Comparison of ENCODE assay signal across 1 cellular context in the genomic region with DNA sequence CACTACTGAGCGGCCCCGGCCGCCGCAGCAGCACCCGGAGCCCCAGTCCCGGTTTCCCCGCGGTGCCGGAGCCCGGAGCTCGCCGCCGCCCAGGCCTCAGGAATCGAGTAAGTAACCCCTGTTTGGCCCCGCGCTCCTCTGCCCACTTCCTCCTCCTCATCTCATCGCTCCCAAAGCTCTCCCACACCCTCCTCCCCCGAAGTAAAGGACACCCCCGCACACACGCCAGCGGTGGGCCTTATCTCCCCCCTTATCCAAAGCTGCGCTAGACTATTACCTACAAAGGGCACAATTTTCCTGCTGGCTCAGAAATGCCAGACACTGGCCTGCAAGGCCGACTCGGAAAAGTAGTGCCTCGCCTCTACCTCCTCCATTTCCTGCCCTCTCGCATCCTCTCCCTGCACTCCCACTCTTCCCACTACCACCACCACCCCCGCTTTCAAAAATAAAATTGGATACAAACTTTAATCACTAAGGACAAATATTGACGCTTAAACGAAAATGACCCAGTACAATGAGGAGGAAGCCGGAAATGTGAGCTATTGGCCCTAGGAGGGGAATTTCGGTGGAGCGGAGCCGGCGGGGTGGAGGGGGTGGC.
TF ChIP-seq lines count a peak whose summit lies in the region.

No MANE protein-coding gene starts in this region.

TF ChIP-seq in HEK293, 187 proteins besides CTCF, POLR2A, EP300 and RAD21 (continued from another document and continues in another):
- TF ChIP-seq, protein P1, sequence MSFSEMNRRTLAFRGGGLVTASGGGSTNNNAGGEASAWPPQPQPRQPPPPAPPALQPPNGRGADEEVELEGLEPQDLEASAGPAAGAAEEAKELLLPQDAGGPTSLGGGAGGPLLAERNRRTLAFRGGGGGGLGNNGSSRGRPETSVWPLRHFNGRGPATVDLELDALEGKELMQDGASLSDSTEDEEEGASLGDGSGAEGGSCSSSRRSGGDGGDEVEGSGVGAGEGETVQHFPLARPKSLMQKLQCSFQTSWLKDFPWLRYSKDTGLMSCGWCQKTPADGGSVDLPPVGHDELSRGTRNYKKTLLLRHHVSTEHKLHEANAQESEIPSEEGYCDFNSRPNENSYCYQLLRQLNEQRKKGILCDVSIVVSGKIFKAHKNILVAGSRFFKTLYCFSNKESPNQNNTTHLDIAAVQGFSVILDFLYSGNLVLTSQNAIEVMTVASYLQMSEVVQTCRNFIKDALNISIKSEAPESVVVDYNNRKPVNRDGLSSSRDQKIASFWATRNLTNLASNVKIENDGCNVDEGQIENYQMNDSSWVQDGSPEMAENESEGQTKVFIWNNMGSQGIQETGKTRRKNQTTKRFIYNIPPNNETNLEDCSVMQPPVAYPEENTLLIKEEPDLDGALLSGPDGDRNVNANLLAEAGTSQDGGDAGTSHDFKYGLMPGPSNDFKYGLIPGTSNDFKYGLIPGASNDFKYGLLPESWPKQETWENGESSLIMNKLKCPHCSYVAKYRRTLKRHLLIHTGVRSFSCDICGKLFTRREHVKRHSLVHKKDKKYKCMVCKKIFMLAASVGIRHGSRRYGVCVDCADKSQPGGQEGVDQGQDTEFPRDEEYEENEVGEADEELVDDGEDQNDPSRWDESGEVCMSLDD (tag by site-specific recombination; IDR thresholded peaks at IDR 0.05), result peak; percentile 81
- TF ChIP-seq, protein P2, sequence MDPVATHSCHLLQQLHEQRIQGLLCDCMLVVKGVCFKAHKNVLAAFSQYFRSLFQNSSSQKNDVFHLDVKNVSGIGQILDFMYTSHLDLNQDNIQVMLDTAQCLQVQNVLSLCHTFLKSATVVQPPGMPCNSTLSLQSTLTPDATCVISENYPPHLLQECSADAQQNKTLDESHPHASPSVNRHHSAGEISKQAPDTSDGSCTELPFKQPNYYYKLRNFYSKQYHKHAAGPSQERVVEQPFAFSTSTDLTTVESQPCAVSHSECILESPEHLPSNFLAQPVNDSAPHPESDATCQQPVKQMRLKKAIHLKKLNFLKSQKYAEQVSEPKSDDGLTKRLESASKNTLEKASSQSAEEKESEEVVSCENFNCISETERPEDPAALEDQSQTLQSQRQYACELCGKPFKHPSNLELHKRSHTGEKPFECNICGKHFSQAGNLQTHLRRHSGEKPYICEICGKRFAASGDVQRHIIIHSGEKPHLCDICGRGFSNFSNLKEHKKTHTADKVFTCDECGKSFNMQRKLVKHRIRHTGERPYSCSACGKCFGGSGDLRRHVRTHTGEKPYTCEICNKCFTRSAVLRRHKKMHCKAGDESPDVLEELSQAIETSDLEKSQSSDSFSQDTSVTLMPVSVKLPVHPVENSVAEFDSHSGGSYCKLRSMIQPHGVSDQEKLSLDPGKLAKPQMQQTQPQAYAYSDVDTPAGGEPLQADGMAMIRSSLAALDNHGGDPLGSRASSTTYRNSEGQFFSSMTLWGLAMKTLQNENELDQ (tag by site-specific recombination; IDR thresholded peaks at IDR 0.05; ENCODE audit: low read depth), result no peak
- peak; percentile 68 for TF ChIP-seq ZNF18 (tag by site-specific recombination; IDR thresholded peaks at IDR 0.05)
- peak; percentile 82; the same call in 1 of the 2 replicates for TF ChIP-seq KLF16 (tag by site-specific recombination; IDR thresholded peaks at IDR 0.05)
- no peak for TF ChIP-seq ZNF677 (tag by site-specific recombination; IDR thresholded peaks at IDR 0.05)
- no peak for TF ChIP-seq ZNF664 (tag by site-specific recombination; IDR thresholded peaks at IDR 0.05)
- TF ChIP-seq ZNF785 (tag by site-specific recombination; IDR thresholded peaks at IDR 0.05), result 0 out of 2 replicates have a peak, but pooled peaks have one; percentile 35
- TF ChIP-seq ZNF248 (tag by site-specific recombination; IDR thresholded peaks at IDR 0.05), result no peak
- TF ChIP-seq INSM2 (tag by site-specific recombination; IDR thresholded peaks at IDR 0.05), result peak; percentile 63; the same call in 1 of the 2 replicates
- TF ChIP-seq ZFHX2 (tag by site-specific recombination; conservative IDR thresholded peaks at IDR 0.05), result peak; percentile 97
- no peak for TF ChIP-seq ZNF792 (tag by site-specific recombination; IDR thresholded peaks at IDR 0.05)
- peak; percentile 80 for TF ChIP-seq KLF7 (tag by site-specific recombination; IDR thresholded peaks at IDR 0.05; ENCODE audit: borderline replicate concordance)
- no peak for TF ChIP-seq ZNF830 (tag by site-specific recombination; IDR thresholded peaks at IDR 0.05; ENCODE audit: low read depth)
- TF ChIP-seq ZNF121 (tag by site-specific recombination; IDR thresholded peaks at IDR 0.05), result no peak
- TF ChIP-seq HOXA7 (CRISPR knock-in tag; IDR thresholded peaks at IDR 0.05; ENCODE audit: borderline replicate concordance), result no peak
- no peak for TF ChIP-seq ZNF473 (tag by site-specific recombination; IDR thresholded peaks at IDR 0.05)
- TF ChIP-seq ZNF623 (tag by site-specific recombination; IDR thresholded peaks at IDR 0.05), result peak; percentile 29; the same call in 1 of the 2 replicates
- peak; percentile 74; the same call in 1 of the 2 replicates for TF ChIP-seq ZEB2 (tag by site-specific recombination; IDR thresholded peaks at IDR 0.05)
- no peak for TF ChIP-seq GLIS1 (tag by site-specific recombination; IDR thresholded peaks at IDR 0.05)
- TF ChIP-seq ZBTB48 (tag by site-specific recombination; IDR thresholded peaks at IDR 0.05), result 0 out of 2 replicates have a peak, but pooled peaks have one; percentile 24
- no peak for TF ChIP-seq ZNF426 (tag by site-specific recombination; IDR thresholded peaks at IDR 0.05)
- TF ChIP-seq, protein P3, sequence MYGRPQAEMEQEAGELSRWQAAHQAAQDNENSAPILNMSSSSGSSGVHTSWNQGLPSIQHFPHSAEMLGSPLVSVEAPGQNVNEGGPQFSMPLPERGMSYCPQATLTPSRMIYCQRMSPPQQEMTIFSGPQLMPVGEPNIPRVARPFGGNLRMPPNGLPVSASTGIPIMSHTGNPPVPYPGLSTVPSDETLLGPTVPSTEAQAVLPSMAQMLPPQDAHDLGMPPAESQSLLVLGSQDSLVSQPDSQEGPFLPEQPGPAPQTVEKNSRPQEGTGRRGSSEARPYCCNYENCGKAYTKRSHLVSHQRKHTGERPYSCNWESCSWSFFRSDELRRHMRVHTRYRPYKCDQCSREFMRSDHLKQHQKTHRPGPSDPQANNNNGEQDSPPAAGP (tag by site-specific recombination; IDR thresholded peaks at IDR 0.05), result peak; percentile 62
- TF ChIP-seq ZSCAN23 (tag by site-specific recombination; IDR thresholded peaks at IDR 0.05), result no peak
- TF ChIP-seq, protein P4, sequence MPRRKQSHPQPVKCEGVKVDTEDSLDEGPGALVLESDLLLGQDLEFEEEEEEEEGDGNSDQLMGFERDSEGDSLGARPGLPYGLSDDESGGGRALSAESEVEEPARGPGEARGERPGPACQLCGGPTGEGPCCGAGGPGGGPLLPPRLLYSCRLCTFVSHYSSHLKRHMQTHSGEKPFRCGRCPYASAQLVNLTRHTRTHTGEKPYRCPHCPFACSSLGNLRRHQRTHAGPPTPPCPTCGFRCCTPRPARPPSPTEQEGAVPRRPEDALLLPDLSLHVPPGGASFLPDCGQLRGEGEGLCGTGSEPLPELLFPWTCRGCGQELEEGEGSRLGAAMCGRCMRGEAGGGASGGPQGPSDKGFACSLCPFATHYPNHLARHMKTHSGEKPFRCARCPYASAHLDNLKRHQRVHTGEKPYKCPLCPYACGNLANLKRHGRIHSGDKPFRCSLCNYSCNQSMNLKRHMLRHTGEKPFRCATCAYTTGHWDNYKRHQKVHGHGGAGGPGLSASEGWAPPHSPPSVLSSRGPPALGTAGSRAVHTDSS (tag by site-specific recombination; IDR thresholded peaks at IDR 0.05), result no peak
- TF ChIP-seq, protein P5, sequence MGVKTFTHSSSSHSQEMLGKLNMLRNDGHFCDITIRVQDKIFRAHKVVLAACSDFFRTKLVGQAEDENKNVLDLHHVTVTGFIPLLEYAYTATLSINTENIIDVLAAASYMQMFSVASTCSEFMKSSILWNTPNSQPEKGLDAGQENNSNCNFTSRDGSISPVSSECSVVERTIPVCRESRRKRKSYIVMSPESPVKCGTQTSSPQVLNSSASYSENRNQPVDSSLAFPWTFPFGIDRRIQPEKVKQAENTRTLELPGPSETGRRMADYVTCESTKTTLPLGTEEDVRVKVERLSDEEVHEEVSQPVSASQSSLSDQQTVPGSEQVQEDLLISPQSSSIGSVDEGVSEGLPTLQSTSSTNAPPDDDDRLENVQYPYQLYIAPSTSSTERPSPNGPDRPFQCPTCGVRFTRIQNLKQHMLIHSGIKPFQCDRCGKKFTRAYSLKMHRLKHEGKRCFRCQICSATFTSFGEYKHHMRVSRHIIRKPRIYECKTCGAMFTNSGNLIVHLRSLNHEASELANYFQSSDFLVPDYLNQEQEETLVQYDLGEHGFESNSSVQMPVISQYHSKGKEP (tag by site-specific recombination; IDR thresholded peaks at IDR 0.05), result no peak
- TF ChIP-seq ZNF148 (tag by site-specific recombination; IDR thresholded peaks at IDR 0.05; ENCODE audit: borderline replicate concordance), result no peak
- TF ChIP-seq SETDB1 (IDR thresholded peaks at IDR 0.05; ENCODE audit: insufficient read length, low read length), result no peak
- no peak for TF ChIP-seq ZNF768 (tag by site-specific recombination; IDR thresholded peaks at IDR 0.05)
- TF ChIP-seq, protein P6, sequence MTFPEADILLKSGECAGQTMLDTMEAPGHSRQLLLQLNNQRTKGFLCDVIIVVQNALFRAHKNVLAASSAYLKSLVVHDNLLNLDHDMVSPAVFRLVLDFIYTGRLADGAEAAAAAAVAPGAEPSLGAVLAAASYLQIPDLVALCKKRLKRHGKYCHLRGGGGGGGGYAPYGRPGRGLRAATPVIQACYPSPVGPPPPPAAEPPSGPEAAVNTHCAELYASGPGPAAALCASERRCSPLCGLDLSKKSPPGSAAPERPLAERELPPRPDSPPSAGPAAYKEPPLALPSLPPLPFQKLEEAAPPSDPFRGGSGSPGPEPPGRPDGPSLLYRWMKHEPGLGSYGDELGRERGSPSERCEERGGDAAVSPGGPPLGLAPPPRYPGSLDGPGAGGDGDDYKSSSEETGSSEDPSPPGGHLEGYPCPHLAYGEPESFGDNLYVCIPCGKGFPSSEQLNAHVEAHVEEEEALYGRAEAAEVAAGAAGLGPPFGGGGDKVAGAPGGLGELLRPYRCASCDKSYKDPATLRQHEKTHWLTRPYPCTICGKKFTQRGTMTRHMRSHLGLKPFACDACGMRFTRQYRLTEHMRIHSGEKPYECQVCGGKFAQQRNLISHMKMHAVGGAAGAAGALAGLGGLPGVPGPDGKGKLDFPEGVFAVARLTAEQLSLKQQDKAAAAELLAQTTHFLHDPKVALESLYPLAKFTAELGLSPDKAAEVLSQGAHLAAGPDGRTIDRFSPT (tag by site-specific recombination; IDR thresholded peaks at IDR 0.05), result no peak
- peak; percentile 20; the same call in 1 of the 2 replicates for TF ChIP-seq ZNF837 (tag by site-specific recombination; IDR thresholded peaks at IDR 0.05)
- TF ChIP-seq ZNF843 (tag by site-specific recombination; IDR thresholded peaks at IDR 0.05), result no peak
- peak; percentile 74 for TF ChIP-seq ZNF2 (tag by site-specific recombination; IDR thresholded peaks at IDR 0.05)
- no peak for TF ChIP-seq ZNF214 (tag by site-specific recombination; IDR thresholded peaks at IDR 0.05; ENCODE audit: borderline replicate concordance)
- TF ChIP-seq GLI4 (tag by site-specific recombination; IDR thresholded peaks at IDR 0.05), result peak; percentile 69; the same call in 1 of the 2 replicates
- peak; percentile 49 for TF ChIP-seq FEZF1 (tag by site-specific recombination; IDR thresholded peaks at IDR 0.05)
- TF ChIP-seq HOXD13 (CRISPR knock-in tag; IDR thresholded peaks at IDR 0.05; ENCODE audit: borderline replicate concordance), result no peak
- no peak for TF ChIP-seq HOXC10 (CRISPR knock-in tag; IDR thresholded peaks at IDR 0.05)
- TF ChIP-seq, protein P7, sequence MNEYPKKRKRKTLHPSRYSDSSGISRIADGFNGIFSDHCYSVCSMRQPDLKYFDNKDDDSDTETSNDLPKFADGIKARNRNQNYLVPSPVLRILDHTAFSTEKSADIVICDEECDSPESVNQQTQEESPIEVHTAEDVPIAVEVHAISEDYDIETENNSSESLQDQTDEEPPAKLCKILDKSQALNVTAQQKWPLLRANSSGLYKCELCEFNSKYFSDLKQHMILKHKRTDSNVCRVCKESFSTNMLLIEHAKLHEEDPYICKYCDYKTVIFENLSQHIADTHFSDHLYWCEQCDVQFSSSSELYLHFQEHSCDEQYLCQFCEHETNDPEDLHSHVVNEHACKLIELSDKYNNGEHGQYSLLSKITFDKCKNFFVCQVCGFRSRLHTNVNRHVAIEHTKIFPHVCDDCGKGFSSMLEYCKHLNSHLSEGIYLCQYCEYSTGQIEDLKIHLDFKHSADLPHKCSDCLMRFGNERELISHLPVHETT (tag by site-specific recombination; IDR thresholded peaks at IDR 0.05), result 0 out of 2 replicates have a peak, but pooled peaks have one; percentile 42
- TF ChIP-seq ZNF791 (tag by site-specific recombination; IDR thresholded peaks at IDR 0.05), result no peak
